1 cellular context compared by ENCODE assay signal in genomic region chr10:122504551-122504950, GRCh38.
TF ChIP-seq lines count a peak whose summit lies in the region.

No MANE protein-coding gene starts in this region.

TF ChIP-seq in HepG2, 621 proteins besides CTCF, POLR2A, EP300 and RAD21:
- TF ChIP-seq ZNF674 (CRISPR knock-in tag; IDR thresholded peaks at IDR 0.05; ENCODE audit: low read depth) (no peak), ZNF232 (CRISPR knock-in tag; IDR thresholded peaks at IDR 0.05; ENCODE audit: borderline replicate concordance) (no peak), FOXA3 (CRISPR knock-in tag; IDR thresholded peaks at IDR 0.05) (peak; percentile 43), FOXA1 (IDR thresholded peaks at IDR 0.05) (no peak), FOXA1 (CRISPR knock-in tag; IDR thresholded peaks at IDR 0.05) (peak; percentile 73), KDM4B (CRISPR knock-in tag; IDR thresholded peaks at IDR 0.05) (no peak), ZNF768 (CRISPR knock-in tag; IDR thresholded peaks at IDR 0.05) (0 out of 2 replicates have a peak, but pooled peaks have one; percentile 12)
- TF ChIP-seq, protein P1, sequence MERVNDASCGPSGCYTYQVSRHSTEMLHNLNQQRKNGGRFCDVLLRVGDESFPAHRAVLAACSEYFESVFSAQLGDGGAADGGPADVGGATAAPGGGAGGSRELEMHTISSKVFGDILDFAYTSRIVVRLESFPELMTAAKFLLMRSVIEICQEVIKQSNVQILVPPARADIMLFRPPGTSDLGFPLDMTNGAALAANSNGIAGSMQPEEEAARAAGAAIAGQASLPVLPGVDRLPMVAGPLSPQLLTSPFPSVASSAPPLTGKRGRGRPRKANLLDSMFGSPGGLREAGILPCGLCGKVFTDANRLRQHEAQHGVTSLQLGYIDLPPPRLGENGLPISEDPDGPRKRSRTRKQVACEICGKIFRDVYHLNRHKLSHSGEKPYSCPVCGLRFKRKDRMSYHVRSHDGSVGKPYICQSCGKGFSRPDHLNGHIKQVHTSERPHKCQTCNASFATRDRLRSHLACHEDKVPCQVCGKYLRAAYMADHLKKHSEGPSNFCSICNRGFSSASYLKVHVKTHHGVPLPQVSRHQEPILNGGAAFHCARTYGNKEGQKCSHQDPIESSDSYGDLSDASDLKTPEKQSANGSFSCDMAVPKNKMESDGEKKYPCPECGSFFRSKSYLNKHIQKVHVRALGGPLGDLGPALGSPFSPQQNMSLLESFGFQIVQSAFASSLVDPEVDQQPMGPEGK (CRISPR knock-in tag; IDR thresholded peaks at IDR 0.05) = 0 out of 2 replicates have a peak, but pooled peaks have one; percentile 16
